23 cellular contexts compared by ENCODE assay signal in genomic region chr5:150066436-150066835, GRCh38. TPM values are rescaled to one million over a fixed set of nuclear protein-coding genes. Genes with fewer than 3 reads are reported as not detected.
DNase-seq lines count a peak whose midpoint lies in the region; ATAC-seq and TF ChIP-seq lines count a peak whose summit lies in the region.
"Had no signal": no experiment of that assay in that cellular context is flagged by ENCODE, and none has a peak within 500 bp of the region (broad histone marks: within the 10 kb centered on the region; RNA-seq: fewer than 3 reads in every experiment).

No MANE protein-coding gene starts in this region.

- peak overlapping the region; percentile 94 for H2AK5ac ChIP-seq in IMR-90 (ENCODE audit: low read depth, low read length)

- H3K27ac Mint-ChIP-seq in activated T-cell treated with anti-CD3 and anti-CD28 coated beads, Interleukin-2, amount 50 U/mL, for 24 hours: peak overlapping the region; percentile 71
- peak overlapping the region; percentile 98 for H3K27ac Mint-ChIP-seq in dendritic cell treated with granulocyte-macrophage colony-stimulating factor and Interleukin-4, amounts not matched to agents 40 ng/mL and 50 ng/mL, for 4 days
- H3K27ac Mint-ChIP-seq: IgD-negative memory B cell had no signal

- H3K27me3 Mint-ChIP-seq in activated T-cell treated with anti-CD3 and anti-CD28 coated beads, Interleukin-2, amount 50 U/mL, for 24 hours: peaks cover 3% of the 10 kb centered on the region
- no peaks in the 10 kb centered on the region for H3K27me3 Mint-ChIP-seq in dendritic cell treated with granulocyte-macrophage colony-stimulating factor and Interleukin-4, amounts not matched to agents 40 ng/mL and 50 ng/mL, for 4 days

- no peaks in the 10 kb centered on the region; a peak in 1 of 4 replicates for H3K79me1 ChIP-seq in IMR-90 (ENCODE audit: low read depth in 1 of 2, low read length in 2 of 2)

- H3K36me3 Mint-ChIP-seq in activated T-cell treated with anti-CD3 and anti-CD28 coated beads, Interleukin-2, amount 50 U/mL, for 24 hours (ENCODE audit: low read depth): no peaks in the 10 kb centered on the region
- H3K36me3 Mint-ChIP-seq in dendritic cell treated with granulocyte-macrophage colony-stimulating factor and Interleukin-4, amounts not matched to agents 40 ng/mL and 50 ng/mL, for 4 days (ENCODE audit: low read depth): peaks cover 95% of the 10 kb centered on the region
- H3K36me3 Mint-ChIP-seq: brain, IgD-negative memory B cell had no signal

- in situ Hi-C loops in IMR-90 (cut with MboI; ENCODE audit: low sequenced_read_pairs): no loop called here

- H4K91ac ChIP-seq in IMR-90 (ENCODE audit: insufficient read depth, low read depth, low read length): peak overlapping the region; percentile 84

- H3K4me3 ChIP-seq in IMR-90 (ENCODE audit: insufficient read depth, low read depth, low read length): no peak overlapping the region
- H3K4me3 ChIP-seq in skeletal muscle satellite cell (ENCODE audit: low read length): no peak overlapping the region
- H3K4me3 ChIP-seq: heart right ventricle, left lung, mucosa of descending colon, testis had no signal

- H2BK15ac ChIP-seq in IMR-90 (ENCODE audit: low read depth, low read length): peak overlapping the region; percentile 81; the same call in 2 of the 3 replicates

- peaks cover 33% of the 10 kb centered on the region for H3K4me1 ChIP-seq in IMR-90 (ENCODE audit: control insufficient read depth, insufficient read depth, low read length)
- H3K4me1 ChIP-seq in skeletal muscle satellite cell (ENCODE audit: control insufficient read depth, insufficient read depth, low read length): peaks cover 45% of the 10 kb centered on the region
- H3K4me1 ChIP-seq: testis had no signal

- peak overlapping the region; percentile 54; the same call in 1 of the 2 replicates for H3K23ac ChIP-seq in IMR-90 (ENCODE audit: low read depth, low read length)

- H3K9ac ChIP-seq in IMR-90 (ENCODE audit: low read depth, low read length): no peak overlapping the region
- peak overlapping the region; percentile 31 for H3K9ac ChIP-seq in skeletal muscle satellite cell (ENCODE audit: low read depth, low read length)

- peaks cover 14% of the 10 kb centered on the region for H3K4me1 Mint-ChIP-seq in activated T-cell treated with anti-CD3 and anti-CD28 coated beads, Interleukin-2, amount 50 U/mL, for 24 hours (ENCODE audit: low read depth)
- peaks cover 93% of the 10 kb centered on the region for H3K4me1 Mint-ChIP-seq in dendritic cell treated with granulocyte-macrophage colony-stimulating factor and Interleukin-4, amounts not matched to agents 40 ng/mL and 50 ng/mL, for 4 days (ENCODE audit: low read depth)

- no peak for TF ChIP-seq CTCF in IMR-90 (conservative IDR thresholded peaks at IDR 0.05; ENCODE audit: low read depth, low read length)

- no peak for ATAC-seq in IMR-90 (ENCODE audit: low read depth)
- no peak for ATAC-seq in HG03469 (IDR thresholded peaks at IDR 0.05; ENCODE audit: unreplicated experiment)

- H3K27me3 ChIP-seq in IMR-90 (ENCODE audit: control insufficient read depth, insufficient read depth, low read length) (no peaks in the 10 kb centered on the region), skeletal muscle satellite cell (ENCODE audit: control insufficient read depth, insufficient read depth, low read length) (no peaks in the 10 kb centered on the region)
- H3K27me3 ChIP-seq: heart right ventricle, left lung, testis had no signal

- CTCF ChIA-PET in IMR-90 (lab: Yijun Ruan, JAX): interaction anchor here (0.5 to 0.6 kb wide), 2 partner anchors 10 to 51 kb away, joined by 3 read pairs; no protein-coding TSS in a partner anchor

- H3K27ac ChIP-seq in IMR-90 (ENCODE audit: insufficient read depth, low read length): no peak overlapping the region; the same call in 1 of the 2 replicates
- H3K27ac ChIP-seq: C4-2B, testis, WERI-Rb-1 had no signal

- WGBS in IMR-90 (ENCODE audit: extremely low coverage in 2 of 2, insufficient read length in 1 of 2), 2 experiments: 100% methylated on average over 1 of the region's 5 CpGs; no CpG with 5 or more reads in 1 of the 2 experiments

- H3K36me3 ChIP-seq in IMR-90 (ENCODE audit: control insufficient read depth, insufficient read depth, low read length) (no peaks in the 10 kb centered on the region), skeletal muscle satellite cell (ENCODE audit: insufficient read depth, low read length) (no peaks in the 10 kb centered on the region)
- H3K36me3 ChIP-seq: WERI-Rb-1 had no signal

- peak overlapping the region; percentile 85 for H2BK120ac ChIP-seq in IMR-90 (ENCODE audit: low read depth, low read length)

- H3K4me2 ChIP-seq in IMR-90 (ENCODE audit: low read depth, low read length) (no peak overlapping the region), skeletal muscle satellite cell (ENCODE audit: low read length) (peak overlapping the region; percentile 51)

- peak overlapping the region; percentile 81 for H2BK5ac ChIP-seq in IMR-90 (ENCODE audit: low read depth, low read length, poor library complexity, severe bottlenecking)

- dilution Hi-C loops in IMR-90 (cut with HindIII; ENCODE audit: low sequenced_read_pairs, unreplicated experiment): no loop called here

- H2BK20ac ChIP-seq in IMR-90 (ENCODE audit: low read depth, low read length): peak overlapping the region; percentile 89

- H3K9me3 ChIP-seq in IMR-90 (ENCODE audit: control insufficient read depth, insufficient read depth, low read length) (no peaks in the 10 kb centered on the region), skeletal muscle satellite cell (replicated peaks; ENCODE audit: low read length) (no peaks in the 10 kb centered on the region)
- H3K9me3 ChIP-seq: heart right ventricle, left lung, mucosa of descending colon, testis had no signal

- no peaks in the 10 kb centered on the region for H3K9me3 Mint-ChIP-seq in activated T-cell treated with anti-CD3 and anti-CD28 coated beads, Interleukin-2, amount 50 U/mL, for 24 hours
- H3K9me3 Mint-ChIP-seq in dendritic cell treated with granulocyte-macrophage colony-stimulating factor and Interleukin-4, amounts not matched to agents 40 ng/mL and 50 ng/mL, for 4 days: no peaks in the 10 kb centered on the region
- H3K9me3 Mint-ChIP-seq: brain, IgD-negative memory B cell had no signal

- peak overlapping the region; percentile 3; the same call in 1 of the 2 replicates for H3K18ac ChIP-seq in IMR-90 (ENCODE audit: low read depth, low read length)

- H4K5ac ChIP-seq in IMR-90 (ENCODE audit: low read depth, low read length): peak overlapping the region; percentile 5; the same call in 1 of the 2 replicates

- no peak for DNase-seq in activated T-cell treated with anti-CD3 and anti-CD28 coated beads, Interleukin-2, amount 50 U/mL, for 24 hours
- DNase-seq in activated T-cell treated with anti-CD3 and anti-CD28 coated beads for 4 hours (no peak), IMR-90 (no peak), HUDEP-2 (lab: John Stamatoyannopoulos, UW; ENCODE audit: unreplicated experiment in 76 of 76) (no peak)
- no peak for DNase-seq in central memory CD4-positive, alpha-beta T cell
- DNase-seq: activated CD4-positive, alpha-beta T cell treated with anti-CD3 and anti-CD28 coated beads, Interleukin-2, amount 50 U/mL, for 4 hours; mucosa of descending colon; NCI-H82; OCI-M1; stimulated activated CD8-positive, alpha-beta memory T cell treated with anti-CD3 and anti-CD28 coated beads, Interleukin-4, amount 100 ng/mL, for 48 hours; testis; WERI-Rb-1 had no signal

- TF ChIP-seq RAD21 in IMR-90 (IDR thresholded peaks at IDR 0.05; ENCODE audit: low read length): no peak

- H3K4me3 Mint-ChIP-seq in activated T-cell treated with anti-CD3 and anti-CD28 coated beads, Interleukin-2, amount 50 U/mL, for 24 hours: no peak overlapping the region
- H3K4me3 Mint-ChIP-seq in dendritic cell treated with granulocyte-macrophage colony-stimulating factor and Interleukin-4, amounts not matched to agents 40 ng/mL and 50 ng/mL, for 4 days: peak overlapping the region; percentile 28
- H3K4me3 Mint-ChIP-seq: brain had no signal

- H3K4ac ChIP-seq in IMR-90 (ENCODE audit: low read depth, low read length): peak overlapping the region; percentile 94

- H2AK9ac ChIP-seq in IMR-90 (replicated peaks; ENCODE audit: low read depth, low read length, poor library complexity): peak overlapping the region; percentile 81

- POLR2A ChIA-PET in IMR-90 (lab: Charles Lee; ENCODE audit: unreplicated experiment): interaction anchor here (0.6 kb wide), 1 partner anchor 72 kb away, joined by 3 read pairs; no protein-coding TSS in a partner anchor

- H2AFZ ChIP-seq in IMR-90 (replicated peaks; ENCODE audit: low read length, poor library complexity): peak overlapping the region; percentile 77

- H4K8ac ChIP-seq in IMR-90 (ENCODE audit: low read depth in 2 of 2, low read length in 2 of 2): peak overlapping the region; percentile 86 to 94

- no peak overlapping the region for H3K56ac ChIP-seq in IMR-90 (ENCODE audit: extremely low read depth, insufficient read depth, low read length)

- BruUV-seq in IMR-90 (replicated peaks; lab: Mats Ljungman, UMichigan): no TSS peak

- no peaks in the 10 kb centered on the region for H4K20me1 ChIP-seq in IMR-90 (ENCODE audit: insufficient read depth, low read length)

- intact Hi-C loops in IMR-90 (cut with micrococcal nuclease): loop anchor here (5.0 kb wide), 1 partner anchor 46 kb away; no protein-coding TSS in a partner anchor
- intact Hi-C loops in dendritic cell treated with granulocyte-macrophage colony-stimulating factor and Interleukin-4, amounts not matched to agents 40 ng/mL and 50 ng/mL, for 4 days (cut with micrococcal nuclease): loop anchor here (1.0 kb wide), 1 partner anchor 15 kb away; no protein-coding TSS in a partner anchor

- peaks cover 47% of the 10 kb centered on the region for H3K9me1 ChIP-seq in IMR-90 (ENCODE audit: insufficient read depth, low read length)

- no peak for TF ChIP-seq POLR2A in IMR-90 (IDR thresholded peaks at IDR 0.05; ENCODE audit: low read depth, low read length)

- H3K14ac ChIP-seq in IMR-90 (replicated peaks; ENCODE audit: low read depth, low read length): peak overlapping the region; percentile 90

TF ChIP-seq in IMR-90, 13 proteins besides CTCF, POLR2A, EP300 and RAD21 (continues in another document):
- no peak for TF ChIP-seq RCOR1 (IDR thresholded peaks at IDR 0.05; ENCODE audit: insufficient replicate concordance, low read length)
- TF ChIP-seq NFE2L2 (IDR thresholded peaks at IDR 0.05; ENCODE audit: low read depth, low read length): no peak
- no peak for TF ChIP-seq CHD1 (IDR thresholded peaks at IDR 0.05; ENCODE audit: low read depth, low read length)
- TF ChIP-seq RFX5 (IDR thresholded peaks at IDR 0.05; ENCODE audit: low read depth, low read length): no peak
- no peak for TF ChIP-seq SMC3 (IDR thresholded peaks at IDR 0.05; ENCODE audit: low read depth, low read length)
- TF ChIP-seq CEBPB (IDR thresholded peaks at IDR 0.05; ENCODE audit: low read depth, low read length): no peak
- no peak for TF ChIP-seq BHLHE40 (IDR thresholded peaks at IDR 0.05; ENCODE audit: low read depth, low read length)
- no peak for TF ChIP-seq MXI1 (IDR thresholded peaks at IDR 0.05; ENCODE audit: borderline replicate concordance, low read depth, low read length)

RNA-seq across cellular contexts. Expression of gene CSF1R, which starts 19.9 kb away (rescaled TPM):
- total RNA-seq in IMR-90 (2012; rRNA removed): under 0.01 and 0.36 TPM in 2 replicates
- 0.07 and 0.14 TPM in 2 replicates for polyA plus RNA-seq in IMR-90 (2012; rRNA removed)
- 0.03 and 0.08 TPM in 2 replicates for polyA plus RNA-seq in IMR-90 (2012; cell fraction: cytosol; rRNA removed)
- 0.33 and 0.72 TPM in 2 replicates for polyA plus RNA-seq in IMR-90 (2012; cell fraction: nucleus; rRNA removed; ENCODE audit: low replicate concordance)
- total RNA-seq in skeletal muscle satellite cell (2012; rRNA removed): 0.22 TPM in 1 of 2 replicates, not detected in the other
- total RNA-seq: A673, endothelial cell of umbilical vein, renal cortical epithelial cell had no signal
- polyA plus RNA-seq: endothelial cell of umbilical vein had no signal
